Comparison of ENCODE assay signal across 8 cellular contexts in genomic region chr3:197950661-197951029, GRCh38. TPM values are rescaled to one million over a fixed set of nuclear protein-coding genes. Genes with fewer than 3 reads are reported as not detected.
A peak's percentile ranks its signal among the peaks of the same experiment; 100 is the strongest.
DNase-seq lines count a peak whose midpoint lies in the region; ATAC-seq, FAIRE-seq and TF ChIP-seq lines count a peak whose summit lies in the region.

No MANE protein-coding gene starts in this region.

- no peaks in the 10 kb centered on the region for H3K27me3 Mint-ChIP-seq in T-helper 2 cell treated with Interferon-gamma antibody and Interleukin-4, amounts not matched to agents 5 μg/mL and 100 μg/mL, for 36 hours (ENCODE audit: low read depth)
- no peaks in the 10 kb centered on the region for H3K27me3 Mint-ChIP-seq in activated naive CD8-positive, alpha-beta T cell

- peaks cover 24 to 44% of the 10 kb centered on the region in 2 donors for H3K36me3 ChIP-seq in kidney (ENCODE audit: control insufficient read depth in 1 of 2, insufficient read depth in 2 of 2, low read length in 2 of 2)
- peaks cover 42% of the 10 kb centered on the region for H3K36me3 ChIP-seq in suprapubic skin

- TF ChIP-seq CTCF in kidney (IDR thresholded peaks at IDR 0.05; ENCODE audit: borderline replicate concordance, extremely low read depth, insufficient read depth) (no peak), suprapubic skin (IDR thresholded peaks at IDR 0.05) (no peak)

- no peaks in the 10 kb centered on the region for H3K27me3 ChIP-seq in suprapubic skin

- H3K27ac Mint-ChIP-seq in T-helper 2 cell treated with Interferon-gamma antibody and Interleukin-4, amounts not matched to agents 5 μg/mL and 100 μg/mL, for 36 hours: peak overlapping the region; percentile 95
- peak overlapping the region; percentile 100 for H3K27ac Mint-ChIP-seq in activated naive CD8-positive, alpha-beta T cell

- H3K27ac ChIP-seq in kidney (ENCODE audit: low read depth in 2 of 2, low read length in 2 of 2) (peak overlapping the region; percentile 95 to 99), suprapubic skin (peak overlapping the region; percentile 85)

- intact Hi-C loops in kidney (cut with DNase I): no loop called here

- peaks cover 49% of the 10 kb centered on the region for H3K36me3 Mint-ChIP-seq in T-helper 2 cell treated with Interferon-gamma antibody and Interleukin-4, amounts not matched to agents 5 μg/mL and 100 μg/mL, for 36 hours (ENCODE audit: low read depth)
- H3K36me3 Mint-ChIP-seq in activated naive CD8-positive, alpha-beta T cell: peaks cover 24% of the 10 kb centered on the region

- peak overlapping the region; percentile 97 for H3K4me3 Mint-ChIP-seq in T-helper 2 cell treated with Interferon-gamma antibody and Interleukin-4, amounts not matched to agents 5 μg/mL and 100 μg/mL, for 36 hours
- peak overlapping the region; percentile 99 for H3K4me3 Mint-ChIP-seq in activated naive CD8-positive, alpha-beta T cell

- peak overlapping the region; percentile 86 to 100 for H3K4me3 ChIP-seq in kidney (ENCODE audit: low read length in 2 of 2)
- H3K4me3 ChIP-seq in suprapubic skin: peak overlapping the region; percentile 65

- no peak for ATAC-seq in activated CD4-positive, CD25-positive, alpha-beta regulatory T cell treated with anti-CD3 and anti-CD28 coated beads, Interleukin-2, amount 50 U/mL, for 24 hours
- no peak for ATAC-seq in HG02642 (IDR thresholded peaks at IDR 0.05; ENCODE audit: poor library complexity, unreplicated experiment)

- no peak for DNase-seq in T-helper 2 cell treated with Interferon-gamma antibody and Interleukin-4, amounts not matched to agents 5 μg/mL and 100 μg/mL, for 36 hours (ENCODE audit: low spot score)
- no peak for DNase-seq in T-helper 2 cell
- DNase-seq in kidney: no peak
- no peak for DNase-seq in suprapubic skin (ENCODE audit: low spot score in 2 of 2)
- DNase-seq in urothelium cell line (ENCODE audit: low spot score): no peak

- peaks cover 32% of the 10 kb centered on the region for H3K4me1 Mint-ChIP-seq in T-helper 2 cell treated with Interferon-gamma antibody and Interleukin-4, amounts not matched to agents 5 μg/mL and 100 μg/mL, for 36 hours (ENCODE audit: low read depth)
- H3K4me1 Mint-ChIP-seq in activated naive CD8-positive, alpha-beta T cell (ENCODE audit: low read depth): peaks cover 41% of the 10 kb centered on the region

- peak overlapping the region; percentile 99 to 100 for H3K9ac ChIP-seq in kidney (ENCODE audit: low read length in 2 of 2)

- TF ChIP-seq EP300 in suprapubic skin (IDR thresholded peaks at IDR 0.05): no peak

- H3K4me1 ChIP-seq in kidney (ENCODE audit: control insufficient read depth in 1 of 2, insufficient read depth in 1 of 2, low read depth in 1 of 2, low read length in 2 of 2) (peaks cover 2 to 15% of the 10 kb centered on the region in 2 donors), suprapubic skin (peaks cover 41% of the 10 kb centered on the region)

- FAIRE-seq in kidney (lab: Jason Lieb, UNC) (no peak), urothelium cell line (lab: Jason Lieb, UNC) (no peak)

- H3K9me3 ChIP-seq in kidney (ENCODE audit: control insufficient read depth in 1 of 2, low read length in 2 of 2): no peaks in the 10 kb centered on the region
- H3K9me3 ChIP-seq in suprapubic skin: no peaks in the 10 kb centered on the region

- WGBS in suprapubic skin: under 1% methylated on average over 10 of the region's 10 CpGs

- no peak for TF ChIP-seq POLR2A in suprapubic skin (IDR thresholded peaks at IDR 0.05)

- H3K9me3 Mint-ChIP-seq in T-helper 2 cell treated with Interferon-gamma antibody and Interleukin-4, amounts not matched to agents 5 μg/mL and 100 μg/mL, for 36 hours: no peaks in the 10 kb centered on the region
- H3K9me3 Mint-ChIP-seq in activated naive CD8-positive, alpha-beta T cell (ENCODE audit: low read depth): no peaks in the 10 kb centered on the region

RNA-seq across cellular contexts. Expression of gene RPL35A, which starts 0.7 kb away (rescaled TPM):
- total RNA-seq in kidney (721 TPM), suprapubic skin (100 to 1,000 TPM; 564 to 915 (median 773) TPM)
- polyA plus RNA-seq in kidney (ENCODE audit: insufficient read depth, low read depth, low replicate concordance): 1,510 TPM

RNA-seq across cellular contexts. Expression of gene LMLN, which starts 9.4 kb away (rescaled TPM):
- total RNA-seq in kidney (10.5 TPM), suprapubic skin (1 to 10 TPM; 3.4 to 8.2 (median 5.5) TPM)
- polyA plus RNA-seq in kidney (ENCODE audit: insufficient read depth, low read depth, low replicate concordance): 1.6 TPM
